Comparison of ENCODE assay signal across 15 cellular contexts in genomic region chr12:49930515-49931288, GRCh38. TPM values are rescaled to one million over a fixed set of nuclear protein-coding genes. Genes with fewer than 3 reads are reported as not detected.
DNase-seq lines count a peak whose midpoint lies in the region; ATAC-seq, FAIRE-seq and TF ChIP-seq lines count a peak whose summit lies in the region.
"Had no signal": no experiment of that assay in that cellular context is flagged by ENCODE, and none has a peak within 500 bp of the region (broad histone marks: within the 10 kb centered on the region; RNA-seq: fewer than 3 reads in every experiment).

No MANE protein-coding gene starts in this region.

- H3K27me3 ChIP-seq in HCT116 (ENCODE audit: insufficient read depth, low read length): no peaks in the 10 kb centered on the region
- H3K27me3 ChIP-seq in K562 (ENCODE audit: control insufficient read depth in 2 of 2, insufficient read depth in 2 of 2, low read length in 2 of 2): peaks cover 6 to 12% of the 10 kb centered on the region in 2 experiments; a peak in 2 of 5 replicates
- H3K27me3 ChIP-seq in CD4-positive, alpha-beta memory T cell (ENCODE audit: insufficient read depth, low read length): no peaks in the 10 kb centered on the region
- H3K27me3 ChIP-seq: body of pancreas had no signal

- no peaks in the 10 kb centered on the region for H3K79me2 ChIP-seq in HCT116 (ENCODE audit: insufficient read depth, low read length)
- H3K79me2 ChIP-seq in K562 (ENCODE audit: control insufficient read depth, insufficient read depth, low read length): no peaks in the 10 kb centered on the region

- H4K20me1 ChIP-seq in HCT116 (ENCODE audit: insufficient read depth) (no peaks in the 10 kb centered on the region), K562 (replicated peaks; ENCODE audit: control insufficient read depth, insufficient read depth, low read length) (no peaks in the 10 kb centered on the region)

- H3K4me3 ChIP-seq in AG10803 (ENCODE audit: low read length): no peak overlapping the region
- H3K4me3 ChIP-seq in HCT116 (replicated peaks in 1 of 2; ENCODE audit: low read depth in 1 of 2, low read length in 2 of 2): no peak overlapping the region
- H3K4me3 ChIP-seq in K562: no peak overlapping the region
- H3K4me3 ChIP-seq in CD4-positive, alpha-beta memory T cell (ENCODE audit: low read length in 2 of 2): no peak overlapping the region
- H3K4me3 ChIP-seq: body of pancreas had no signal

- no peaks in the 10 kb centered on the region for H3K9me3 ChIP-seq in HCT116 (ENCODE audit: control insufficient read depth in 1 of 2, insufficient read depth in 1 of 2, low read depth in 1 of 2, low read length in 2 of 2)
- H3K9me3 ChIP-seq in K562 (replicated peaks; ENCODE audit: control insufficient read depth, insufficient read depth, low read depth, low read length): no peaks in the 10 kb centered on the region
- H3K9me3 ChIP-seq in CD4-positive, alpha-beta memory T cell (ENCODE audit: control insufficient read depth in 1 of 2, low read length in 2 of 2): no peaks in the 10 kb centered on the region
- H3K9me3 ChIP-seq: body of pancreas, neutrophil had no signal

- H3K9me1 ChIP-seq in K562 (ENCODE audit: control insufficient read depth, insufficient read depth, low read length): no peaks in the 10 kb centered on the region

- no peak for TF ChIP-seq EP300 in K562 (IDR thresholded peaks at IDR 0.05; ENCODE audit: low read length)

- H3K4me1 ChIP-seq in HCT116 (ENCODE audit: control insufficient read depth in 1 of 2, insufficient read depth in 2 of 2, low read length in 2 of 2): no peaks in the 10 kb centered on the region; a peak in 1 of 4 replicates
- no peaks in the 10 kb centered on the region; a peak in 1 of 5 replicates for H3K4me1 ChIP-seq in K562 (replicated peaks in 1 of 2; ENCODE audit: control insufficient read depth in 2 of 2, insufficient read depth in 2 of 2, low read length in 2 of 2)
- H3K4me1 ChIP-seq in CD4-positive, alpha-beta memory T cell (ENCODE audit: insufficient read depth, low read length): no peaks in the 10 kb centered on the region
- H3K4me1 ChIP-seq: body of pancreas had no signal

- H3K27ac ChIP-seq in HCT116 (ENCODE audit: low read depth, low read length): no peak overlapping the region
- no peak overlapping the region for H3K27ac ChIP-seq in K562 (ENCODE audit: extremely low read depth, low read depth, low read length)
- no peak overlapping the region for H3K27ac ChIP-seq in CD4-positive, alpha-beta memory T cell (ENCODE audit: low read depth, low read length)
- H3K27ac ChIP-seq: body of pancreas, neutrophil had no signal

- H3K9me3 Mint-ChIP-seq in CD4-positive, alpha-beta memory T cell: no peaks in the 10 kb centered on the region

- POLR2A ChIA-PET in HCT116 (lab: Charles Lee) (no interaction called here), K562 (lab: Yijun Ruan, JAX) (interaction anchor here (0.6 to 3.4 kb wide), 5 partner anchors 10 to 89 kb away, joined by 3 to 12 read pairs (median 4); no protein-coding TSS in a partner anchor)
- POLR2A ChIA-PET in CD4-positive, alpha-beta memory T cell (lab: Charles Lee; ENCODE audit: partially characterized antibody): no interaction called here

- TF ChIP-seq CTCF in AG10803 (conservative IDR thresholded peaks at IDR 0.05; ENCODE audit: low read length) (no peak), HCT116 (IDR thresholded peaks at IDR 0.05 in 2 of 3, conservative IDR thresholded peaks at IDR 0.05 in 1 of 3; ENCODE audit: borderline replicate concordance in 1 of 3, insufficient read depth in 1 of 3, low read depth in 2 of 3, low read length in 2 of 3) (no peak), K562 (IDR thresholded peaks at IDR 0.05 in 2 of 3, conservative IDR thresholded peaks at IDR 0.05 in 1 of 3; ENCODE audit: insufficient read depth in 2 of 3, low read depth in 1 of 3, low read length in 3 of 3) (no peak)

- WGBS in K562 (ENCODE audit: insufficient coverage, low coverage, missing lambda C conversion rate): 36% methylated on average over 3 of the region's 3 CpGs

- no peaks in the 10 kb centered on the region for H3K36me3 ChIP-seq in HCT116 (ENCODE audit: control insufficient read depth in 1 of 2, insufficient read depth in 2 of 2, low read length in 2 of 2)
- H3K36me3 ChIP-seq in K562 (ENCODE audit: control insufficient read depth, insufficient read depth, low read length): no peaks in the 10 kb centered on the region
- no peaks in the 10 kb centered on the region for H3K36me3 ChIP-seq in CD4-positive, alpha-beta memory T cell (ENCODE audit: insufficient read depth, low read length)
- H3K36me3 ChIP-seq: neutrophil had no signal

- intact Hi-C loops in HCT116 (cut with micrococcal nuclease): no loop called here
- intact Hi-C loops in K562 (cut with micrococcal nuclease): no loop called here
- intact Hi-C loops in CD4-positive, alpha-beta memory T cell (cut with micrococcal nuclease): no loop called here
- intact Hi-C loops in posterior vena cava (cut with DNase I): no loop called here

- H3K36me3 Mint-ChIP-seq in CD4-positive, alpha-beta memory T cell: no peaks in the 10 kb centered on the region

- in situ Hi-C loops in K562 (cut with MboI): no loop called here
- in situ Hi-C loops in KBM-7 (cut with MboI; ENCODE audit: low pct_unique_long_range_greater_than_20kb, low sequenced_read_pairs): no loop called here

- DNase-seq in AG10803 (ENCODE audit: low read depth) (peak; percentile 43), HCT116 (ENCODE audit: low read depth, low spot score) (no peak), K562 (ENCODE audit: extremely low read depth in 1 of 4, low spot score in 3 of 4) (no peak), kidney glomerular epithelial cell (lab: John Stamatoyannopoulos, UW) (peak; percentile 12), KBM-7 (no peak), posterior vena cava (ENCODE audit: low spot score) (no peak), NCI-H1694 treated with DMSO at 0.1 percent for 48 hours (lab: John Stamatoyannopoulos, UW) (no peak)
- DNase-seq in CD4-positive, alpha-beta memory T cell: no peak
- DNase-seq: activated CD8-positive, alpha-beta memory T cell treated with anti-CD3 and anti-CD28 coated beads, Interleukin-2, amount 50 U/mL, for 4 hours; body of pancreas; NCI-H2171 treated with DMSO at 0.1 percent for 48 hours; stimulated activated naive CD4-positive, alpha-beta T cell treated with Interleukin-2 at 50 U/mL for 16 hours had no signal

- no peaks in the 10 kb centered on the region for H3K4me1 Mint-ChIP-seq in CD4-positive, alpha-beta memory T cell

- peaks cover 0 to 3% of the 10 kb centered on the region in 2 donors for H3K27me3 Mint-ChIP-seq in CD4-positive, alpha-beta memory T cell

- H3K9ac ChIP-seq in HCT116 (ENCODE audit: low read length) (no peak overlapping the region), K562 (ENCODE audit: insufficient read depth in 1 of 2, low read depth in 2 of 2, low read length in 2 of 2) (no peak overlapping the region)

- H3K4me2 ChIP-seq in HCT116 (ENCODE audit: low read length) (no peak overlapping the region), K562 (ENCODE audit: insufficient read depth, low read length) (no peak overlapping the region)

- FAIRE-seq in K562 (lab: Jason Lieb, UNC): no peak
- FAIRE-seq: D721Med, GM12891 had no signal

- H2AFZ ChIP-seq in HCT116 (ENCODE audit: low read depth, low read length, poor library complexity, severe bottlenecking) (no peak overlapping the region), K562 (ENCODE audit: low read depth, low read length) (no peak overlapping the region)

- no peak for TF ChIP-seq POLR2A in HCT116 (IDR thresholded peaks at IDR 0.05; ENCODE audit: borderline replicate concordance, extremely low read depth, insufficient read depth, insufficient read length)
- TF ChIP-seq POLR2A in K562 (conservative IDR thresholded peaks at IDR 0.05): no peak

- no TSS peak for BruUV-seq in HCT116 (replicated peaks; lab: Mats Ljungman, UMichigan)
- BruUV-seq in K562 (replicated peaks; lab: Mats Ljungman, UMichigan): no TSS peak

- CTCF ChIA-PET in HCT116 (lab: Charles Lee): interaction anchor here (8.3 kb wide), 1 partner anchor 15 kb away, joined by 44 read pairs; no protein-coding TSS in a partner anchor
- CTCF ChIA-PET in K562 (lab: Yijun Ruan, JAX; ENCODE audit: low intra/inter-chr PET ratio): no interaction called here
- CTCF ChIA-PET in CD4-positive, alpha-beta memory T cell (lab: Charles Lee; ENCODE audit: partially characterized antibody): interaction anchor here (6.6 kb wide), 1 partner anchor 15 kb away, joined by 35 read pairs; no protein-coding TSS in a partner anchor

- RAD21 ChIA-PET in HCT116 (lab: Charles Lee; ENCODE audit: low non-redundant PET in 1 of 2, low total read pairs in 2 of 2, uncharacterized antibody in 2 of 2, unreplicated experiment in 2 of 2): no interaction called here

- TF ChIP-seq RAD21 in HCT116 (IDR thresholded peaks at IDR 0.05; ENCODE audit: low read depth) (no peak), K562 (CRISPR knock-in tag; conservative IDR thresholded peaks at IDR 0.05 in 1 of 2, IDR thresholded peaks at IDR 0.05 in 1 of 2) (no peak)

- H3K4me3 Mint-ChIP-seq in CD4-positive, alpha-beta memory T cell: no peak overlapping the region

- H3K9me2 ChIP-seq in HCT116 (ENCODE audit: insufficient read depth): no peaks in the 10 kb centered on the region

- no peak for ATAC-seq in HCT116
- no peak for ATAC-seq in K562
- ATAC-seq: body of pancreas had no signal

- no peak overlapping the region for H3K27ac Mint-ChIP-seq in CD4-positive, alpha-beta memory T cell

RNA-seq across cellular contexts. Expression of gene AQP2, which starts 19.8 kb away (rescaled TPM):
- total RNA-seq in HCT116 (2021; ENCODE audit: unreplicated experiment): not detected
- polyA plus RNA-seq in HCT116 (2012): not detected in 2 replicates
- total RNA-seq in K562 (2011; cell fraction: chromatin; rRNA removed; ENCODE audit: low replicate concordance): not detected in 2 replicates
- not detected in 2 replicates for total RNA-seq in K562 (2011; cell fraction: nucleolus; rRNA removed)
- total RNA-seq in K562 (2011; cell fraction: nucleoplasm; rRNA removed): not detected in 2 replicates
- not detected in 2 replicates for total RNA-seq in K562 (2014; rRNA removed)
- not detected in 2 replicates for total RNA-seq in K562 (2014; rRNA removed; fragmentation: Illumina TruSeq; extraction: Trizol)
- not detected in 2 replicates for total RNA-seq in K562 (2015; rRNA removed; fragmentation: Illumina TruSeq; extraction: Trizol)
- total RNA-seq in K562 (2021): not detected in 2 replicates
- polyA plus RNA-seq in K562 (2011; rRNA removed): not detected in 2 replicates
- not detected in 2 replicates for polyA plus RNA-seq in K562 (2011; cell fraction: cytosol; rRNA removed)
- polyA plus RNA-seq in K562 (2011; cell fraction: nucleus; rRNA removed): not detected in 2 replicates
- polyA plus RNA-seq in K562 (2012): not detected in 2 replicates
- polyA plus RNA-seq in K562 (2014; fragmentation: Illumina TruSeq; extraction: Trizol): not detected in 2 replicates
- polyA plus RNA-seq in K562 (2014; fragmentation: Nextera tagmentation; extraction: Ambion mirVana): not detected
- not detected in 2 replicates for polyA plus RNA-seq in K562 (2014; rRNA removed)
- not detected in 2 replicates for polyA minus RNA-seq in K562 (2011; rRNA and poly(A)+ RNA removed)
- not detected in 2 replicates for polyA minus RNA-seq in K562 (2011; cell fraction: cytosol; rRNA and poly(A)+ RNA removed)
- polyA minus RNA-seq in K562 (2011; cell fraction: nucleus; rRNA and poly(A)+ RNA removed): not detected in 2 replicates
- total RNA-seq in CD4-positive, alpha-beta memory T cell: not detected
- not detected for polyA plus RNA-seq in CD4-positive, alpha-beta memory T cell
- under 1 TPM; 0.33 to 0.42 TPM for total RNA-seq in posterior vena cava
- total RNA-seq: body of pancreas had no signal

RNA-seq across cellular contexts. Expression of gene FAIM2, which starts 27.0 kb away (rescaled TPM):
- total RNA-seq in HCT116 (2021; ENCODE audit: unreplicated experiment) (not detected), K562 (2014; rRNA removed) (not detected in 2 replicates), K562 (2014; rRNA removed; fragmentation: Illumina TruSeq; extraction: Trizol) (not detected in 2 replicates), K562 (2015; rRNA removed; fragmentation: Illumina TruSeq; extraction: Trizol) (not detected in 2 replicates), K562 (2021) (not detected in 2 replicates), posterior vena cava (1 to 10 TPM; 1.8 to 2.5 TPM)
- polyA plus RNA-seq in HCT116 (2012): not detected in 2 replicates
- total RNA-seq in K562 (2011; cell fraction: chromatin; rRNA removed; ENCODE audit: low replicate concordance): not detected in 2 replicates
- total RNA-seq in K562 (2011; cell fraction: nucleolus; rRNA removed): not detected in 2 replicates
- 0.15 TPM in 1 of 2 replicates, not detected in the other for total RNA-seq in K562 (2011; cell fraction: nucleoplasm; rRNA removed)
- polyA plus RNA-seq in K562 (2011; rRNA removed) (not detected in 2 replicates), K562 (2014; fragmentation: Illumina TruSeq; extraction: Trizol) (not detected in 2 replicates), K562 (2014; fragmentation: Nextera tagmentation; extraction: Ambion mirVana) (under 1 TPM in 1 of 2 experiments, not detected in 1; 0.10 TPM), K562 (2014; rRNA removed) (0.01 TPM in 1 of 2 replicates, not detected in the other)
- 0.07 and 0.76 TPM in 2 replicates for polyA plus RNA-seq in K562 (2011; cell fraction: cytosol; rRNA removed)
- not detected in 2 replicates for polyA plus RNA-seq in K562 (2011; cell fraction: nucleus; rRNA removed)
- polyA plus RNA-seq in K562 (2012): 0.09 and 0.17 TPM in 2 replicates
- polyA minus RNA-seq in K562 (2011; rRNA and poly(A)+ RNA removed): not detected in 2 replicates
- not detected in 2 replicates for polyA minus RNA-seq in K562 (2011; cell fraction: cytosol; rRNA and poly(A)+ RNA removed)
- polyA minus RNA-seq in K562 (2011; cell fraction: nucleus; rRNA and poly(A)+ RNA removed): not detected in 2 replicates
- total RNA-seq in CD4-positive, alpha-beta memory T cell: under 1 TPM; 0.08 to 0.17 TPM
- polyA plus RNA-seq in CD4-positive, alpha-beta memory T cell: under 1 TPM in 1 of 2 donors, not detected in 1; 0.59 TPM

RNA-seq across cellular contexts. Expression of gene AQP5, which starts 31.0 kb away (rescaled TPM):
- total RNA-seq in HCT116 (2021; ENCODE audit: unreplicated experiment) (not detected), K562 (2014; rRNA removed) (not detected in 2 replicates), K562 (2014; rRNA removed; fragmentation: Illumina TruSeq; extraction: Trizol) (not detected in 2 replicates), K562 (2015; rRNA removed; fragmentation: Illumina TruSeq; extraction: Trizol) (not detected in 2 replicates), K562 (2021) (not detected in 2 replicates), posterior vena cava (not detected)
- 0.05 TPM in 1 of 2 replicates, not detected in the other for polyA plus RNA-seq in HCT116 (2012)
- not detected in 2 replicates for total RNA-seq in K562 (2011; cell fraction: chromatin; rRNA removed; ENCODE audit: low replicate concordance)
- not detected in 2 replicates for total RNA-seq in K562 (2011; cell fraction: nucleolus; rRNA removed)
- not detected in 2 replicates for total RNA-seq in K562 (2011; cell fraction: nucleoplasm; rRNA removed)
- polyA plus RNA-seq in K562 (2011; rRNA removed) (not detected in 2 replicates), K562 (2014; fragmentation: Illumina TruSeq; extraction: Trizol) (not detected in 2 replicates), K562 (2014; fragmentation: Nextera tagmentation; extraction: Ambion mirVana) (not detected), K562 (2014; rRNA removed) (not detected in 2 replicates)
- not detected in 2 replicates for polyA plus RNA-seq in K562 (2011; cell fraction: cytosol; rRNA removed)
- not detected in 2 replicates for polyA plus RNA-seq in K562 (2011; cell fraction: nucleus; rRNA removed)
- not detected in 2 replicates for polyA plus RNA-seq in K562 (2012)
- not detected in 2 replicates for polyA minus RNA-seq in K562 (2011; rRNA and poly(A)+ RNA removed)
- polyA minus RNA-seq in K562 (2011; cell fraction: cytosol; rRNA and poly(A)+ RNA removed): not detected in 2 replicates
- polyA minus RNA-seq in K562 (2011; cell fraction: nucleus; rRNA and poly(A)+ RNA removed): not detected in 2 replicates
- total RNA-seq in CD4-positive, alpha-beta memory T cell: not detected
- not detected for polyA plus RNA-seq in CD4-positive, alpha-beta memory T cell

RNA-seq across cellular contexts. Expression of gene AQP6, which starts 42.0 kb away (rescaled TPM):
- total RNA-seq in HCT116 (2021; ENCODE audit: unreplicated experiment) (not detected), K562 (2014; rRNA removed) (0.05 TPM in 1 of 2 replicates, not detected in the other), K562 (2014; rRNA removed; fragmentation: Illumina TruSeq; extraction: Trizol) (not detected in 2 replicates), K562 (2015; rRNA removed; fragmentation: Illumina TruSeq; extraction: Trizol) (not detected in 2 replicates), K562 (2021) (not detected in 2 replicates), posterior vena cava (under 1 TPM in 1 of 2 donors, not detected in 1; 0.05 TPM)
- polyA plus RNA-seq in HCT116 (2012): 0.10 TPM in 2 replicates
- total RNA-seq in K562 (2011; cell fraction: chromatin; rRNA removed; ENCODE audit: low replicate concordance): 0.09 and 0.14 TPM in 2 replicates
- not detected in 2 replicates for total RNA-seq in K562 (2011; cell fraction: nucleolus; rRNA removed)
- total RNA-seq in K562 (2011; cell fraction: nucleoplasm; rRNA removed): not detected in 2 replicates
- polyA plus RNA-seq in K562 (2011; rRNA removed) (not detected in 2 replicates), K562 (2014; fragmentation: Illumina TruSeq; extraction: Trizol) (not detected in 2 replicates), K562 (2014; fragmentation: Nextera tagmentation; extraction: Ambion mirVana) (not detected), K562 (2014; rRNA removed) (0.12 TPM in 1 of 2 replicates, not detected in the other)
- polyA plus RNA-seq in K562 (2011; cell fraction: cytosol; rRNA removed): 0.01 TPM in 1 of 2 replicates, not detected in the other
- polyA plus RNA-seq in K562 (2011; cell fraction: nucleus; rRNA removed): 0.17 TPM in 1 of 2 replicates, not detected in the other
- polyA plus RNA-seq in K562 (2012): 0.04 TPM in 1 of 2 replicates, not detected in the other
- not detected in 2 replicates for polyA minus RNA-seq in K562 (2011; rRNA and poly(A)+ RNA removed)
- polyA minus RNA-seq in K562 (2011; cell fraction: cytosol; rRNA and poly(A)+ RNA removed): not detected in 2 replicates
- not detected in 2 replicates for polyA minus RNA-seq in K562 (2011; cell fraction: nucleus; rRNA and poly(A)+ RNA removed)
- total RNA-seq in CD4-positive, alpha-beta memory T cell: not detected
- not detected for polyA plus RNA-seq in CD4-positive, alpha-beta memory T cell
- total RNA-seq: body of pancreas had no signal

Comparison
In these comparisons a context has a peak if more than half of its experiments do, and no peak if none do; other contexts are left out.
1. DNase-seq: peak in AG10803 (single experiment) and kidney glomerular epithelial cell (single experiment); none in HCT116 (single experiment), K562 (0 of 4), CD4-positive, alpha-beta memory T cell (0 of 5), KBM-7 (single experiment), posterior vena cava (single experiment) and NCI-H1694 treated with DMSO at 0.1 percent for 48 hours (single experiment).